Comparison of ENCODE assay signal across 20 cellular contexts in genomic region chr4:13092702-13093101, GRCh38.
DNase-seq lines count a peak whose midpoint lies in the region; TF ChIP-seq lines count a peak whose summit lies in the region.
"Had no signal": no experiment of that assay in that cellular context is flagged by ENCODE, and none has a peak within 500 bp of the region (broad histone marks: within the 10 kb centered on the region; RNA-seq: fewer than 3 reads in every experiment).

No MANE protein-coding gene starts in this region.

- TF ChIP-seq POLR2A in breast epithelium (IDR thresholded peaks at IDR 0.05), result no peak
- TF ChIP-seq POLR2A in uterus (IDR thresholded peaks at IDR 0.05), result no peak

- TF ChIP-seq CTCF in MCF 10A (IDR thresholded peaks at IDR 0.05; ENCODE audit: unreplicated experiment), result no peak
- no peak for TF ChIP-seq CTCF in breast epithelium (IDR thresholded peaks at IDR 0.05)
- TF ChIP-seq CTCF in fibroblast of mammary gland (conservative IDR thresholded peaks at IDR 0.05; ENCODE audit: control insufficient read depth, insufficient read depth, low read depth, low read length), result no peak
- no peak for TF ChIP-seq CTCF in nephron progenitor cell (IDR thresholded peaks at IDR 0.05)
- no peak for TF ChIP-seq CTCF in uterus (IDR thresholded peaks at IDR 0.05)

- H3K36me3 Mint-ChIP-seq in MCF 10A (ENCODE audit: insufficient read depth, unreplicated experiment), result no peaks in the 10 kb centered on the region
- H3K36me3 Mint-ChIP-seq in nephron progenitor cell (ENCODE audit: low read depth), result no peaks in the 10 kb centered on the region
- H3K36me3 Mint-ChIP-seq: CD8-positive, alpha-beta T cell had no signal

- H3K9me3 ChIP-seq in breast epithelium (no peaks in the 10 kb centered on the region), uterus (no peaks in the 10 kb centered on the region)

- CTCF ChIA-PET in MCF 10A (lab: Yijun Ruan, JAX), result no interaction called here

- no peaks in the 10 kb centered on the region for H3K9me3 Mint-ChIP-seq in MCF 10A (ENCODE audit: unreplicated experiment)
- H3K9me3 Mint-ChIP-seq in nephron progenitor cell, result peaks cover 3% of the 10 kb centered on the region

- H3K4me1 ChIP-seq in breast epithelium (no peaks in the 10 kb centered on the region), uterus (no peaks in the 10 kb centered on the region)

- no peak overlapping the region for H3K27ac Mint-ChIP-seq in MCF 10A (ENCODE audit: low read depth, unreplicated experiment)
- H3K27ac Mint-ChIP-seq in nephron progenitor cell, result peak overlapping the region; percentile 80
- H3K27ac Mint-ChIP-seq: CD8-positive, alpha-beta T cell had no signal

- H3K4me3 ChIP-seq in breast epithelium, result no peak overlapping the region
- no peak overlapping the region for H3K4me3 ChIP-seq in fibroblast of mammary gland (ENCODE audit: control insufficient read depth, low read depth, low read length)
- H3K4me3 ChIP-seq in uterus, result no peak overlapping the region

- H3K4me3 Mint-ChIP-seq in MCF 10A (ENCODE audit: unreplicated experiment), result no peak overlapping the region
- H3K4me3 Mint-ChIP-seq in nephron progenitor cell, result no peak overlapping the region
- H3K4me3 Mint-ChIP-seq: CD8-positive, alpha-beta T cell had no signal

- POLR2A ChIA-PET in MCF 10A (lab: Yijun Ruan, JAX), result no interaction called here

- peaks cover 29% of the 10 kb centered on the region for H3K4me1 Mint-ChIP-seq in MCF 10A (ENCODE audit: insufficient read depth, unreplicated experiment)
- H3K4me1 Mint-ChIP-seq in nephron progenitor cell, result peaks cover 7% of the 10 kb centered on the region

- DNase-seq in MCF 10A (ENCODE audit: unreplicated experiment), result peak; percentile 48
- no peak for DNase-seq in breast epithelium (ENCODE audit: low spot score in 2 of 2)
- DNase-seq in fibroblast of mammary gland (ENCODE audit: low read depth), result peak; percentile 55
- no peak for DNase-seq in nephron progenitor cell
- DNase-seq in uterus, result peak; percentile 16 to 23
- no peak for DNase-seq in DMS 273 (lab: John Stamatoyannopoulos, UW; ENCODE audit: unreplicated experiment)
- DNase-seq in NOMO-1 treated with dmso at 0.1 percent for 144 hours (lab: John Stamatoyannopoulos, UW; ENCODE audit: unreplicated experiment), result no peak
- DNase-seq in medulla oblongata (ENCODE audit: extremely low spot score), result no peak
- DNase-seq: CD8-positive, alpha-beta T cell; GF-D8; GOT3; KBM-7; MM.1S; NCI-H1105 treated with DMSO at 0.1 percent for 48 hours; NCI-H1930; NCI-H2171; NCI-H510A; RPMI8226 had no signal

- H3K36me3 ChIP-seq in breast epithelium (no peaks in the 10 kb centered on the region), uterus (no peaks in the 10 kb centered on the region)

- H3K27me3 Mint-ChIP-seq in MCF 10A (ENCODE audit: insufficient read depth, unreplicated experiment), result no peaks in the 10 kb centered on the region
- peaks cover 3% of the 10 kb centered on the region for H3K27me3 Mint-ChIP-seq in nephron progenitor cell (ENCODE audit: low read depth, poor library complexity)

- intact Hi-C loops in MCF 10A (cut with micrococcal nuclease), result no loop called here
- intact Hi-C loops in breast epithelium (cut with DNase I; ENCODE audit: low total_unique reads), result loop anchor here (10.0 kb wide), 1 partner anchor 892 kb away; no protein-coding TSS in a partner anchor
- intact Hi-C loops in uterus (cut with DNase I; ENCODE audit: low total_unique reads), result no loop called here

- no peak overlapping the region for H3K27ac ChIP-seq in breast epithelium
- no peak overlapping the region for H3K27ac ChIP-seq in uterus
- H3K27ac ChIP-seq: 22Rv1, HL-60 had no signal

- H3K27me3 ChIP-seq in breast epithelium, result no peaks in the 10 kb centered on the region
- H3K27me3 ChIP-seq in uterus, result no peaks in the 10 kb centered on the region

- no TSS peak for BruUV-seq in MCF 10A (replicated peaks; lab: Mats Ljungman, UMichigan)

Comparison
In these comparisons a context has a peak if more than half of its experiments do, and no peak if none do; other contexts are left out.
1. DNase-seq: peak in MCF 10A (single experiment), fibroblast of mammary gland (single experiment) and uterus (2 of 2); none in breast epithelium (0 of 2), nephron progenitor cell (single experiment), DMS 273 (single experiment), NOMO-1 treated with dmso at 0.1 percent for 144 hours (single experiment) and medulla oblongata (single experiment).